1 cellular context compared by ENCODE assay signal in the genomic region with DNA sequence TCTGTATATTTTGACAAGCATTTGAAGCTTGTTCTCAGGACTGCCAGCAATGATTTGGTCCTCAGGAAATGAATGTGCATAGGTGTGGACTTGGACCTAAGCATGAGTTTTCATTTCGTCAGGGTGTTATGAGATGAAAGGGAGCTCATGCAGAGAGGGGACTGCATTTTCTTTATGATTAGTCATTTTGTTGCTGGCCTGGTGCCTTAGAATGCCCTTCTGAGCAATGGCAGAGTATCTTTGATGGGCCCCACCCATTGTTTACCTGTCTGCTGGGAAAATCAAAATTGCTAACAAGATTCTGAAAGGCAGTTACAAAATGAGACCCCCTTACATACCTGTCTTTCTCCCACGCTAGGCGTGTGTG.
TF ChIP-seq lines count a peak whose summit lies in the region.

No MANE protein-coding gene starts in this region.

TF ChIP-seq in SK-N-SH, 30 proteins besides CTCF, POLR2A, EP300 and RAD21 (continued from another document):
- TF ChIP-seq TAF1 (IDR thresholded peaks at IDR 0.05; ENCODE audit: borderline replicate concordance, low read depth, low read length): no peak
- TF ChIP-seq FOSL2 (IDR thresholded peaks at IDR 0.05; ENCODE audit: borderline replicate concordance, low read depth): no peak
- TF ChIP-seq, protein P1, sequence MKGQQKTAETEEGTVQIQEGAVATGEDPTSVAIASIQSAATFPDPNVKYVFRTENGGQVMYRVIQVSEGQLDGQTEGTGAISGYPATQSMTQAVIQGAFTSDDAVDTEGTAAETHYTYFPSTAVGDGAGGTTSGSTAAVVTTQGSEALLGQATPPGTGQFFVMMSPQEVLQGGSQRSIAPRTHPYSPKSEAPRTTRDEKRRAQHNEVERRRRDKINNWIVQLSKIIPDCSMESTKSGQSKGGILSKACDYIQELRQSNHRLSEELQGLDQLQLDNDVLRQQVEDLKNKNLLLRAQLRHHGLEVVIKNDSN (IDR thresholded peaks at IDR 0.05; ENCODE audit: borderline replicate concordance, low read depth): no peak
- TF ChIP-seq, protein P2, sequence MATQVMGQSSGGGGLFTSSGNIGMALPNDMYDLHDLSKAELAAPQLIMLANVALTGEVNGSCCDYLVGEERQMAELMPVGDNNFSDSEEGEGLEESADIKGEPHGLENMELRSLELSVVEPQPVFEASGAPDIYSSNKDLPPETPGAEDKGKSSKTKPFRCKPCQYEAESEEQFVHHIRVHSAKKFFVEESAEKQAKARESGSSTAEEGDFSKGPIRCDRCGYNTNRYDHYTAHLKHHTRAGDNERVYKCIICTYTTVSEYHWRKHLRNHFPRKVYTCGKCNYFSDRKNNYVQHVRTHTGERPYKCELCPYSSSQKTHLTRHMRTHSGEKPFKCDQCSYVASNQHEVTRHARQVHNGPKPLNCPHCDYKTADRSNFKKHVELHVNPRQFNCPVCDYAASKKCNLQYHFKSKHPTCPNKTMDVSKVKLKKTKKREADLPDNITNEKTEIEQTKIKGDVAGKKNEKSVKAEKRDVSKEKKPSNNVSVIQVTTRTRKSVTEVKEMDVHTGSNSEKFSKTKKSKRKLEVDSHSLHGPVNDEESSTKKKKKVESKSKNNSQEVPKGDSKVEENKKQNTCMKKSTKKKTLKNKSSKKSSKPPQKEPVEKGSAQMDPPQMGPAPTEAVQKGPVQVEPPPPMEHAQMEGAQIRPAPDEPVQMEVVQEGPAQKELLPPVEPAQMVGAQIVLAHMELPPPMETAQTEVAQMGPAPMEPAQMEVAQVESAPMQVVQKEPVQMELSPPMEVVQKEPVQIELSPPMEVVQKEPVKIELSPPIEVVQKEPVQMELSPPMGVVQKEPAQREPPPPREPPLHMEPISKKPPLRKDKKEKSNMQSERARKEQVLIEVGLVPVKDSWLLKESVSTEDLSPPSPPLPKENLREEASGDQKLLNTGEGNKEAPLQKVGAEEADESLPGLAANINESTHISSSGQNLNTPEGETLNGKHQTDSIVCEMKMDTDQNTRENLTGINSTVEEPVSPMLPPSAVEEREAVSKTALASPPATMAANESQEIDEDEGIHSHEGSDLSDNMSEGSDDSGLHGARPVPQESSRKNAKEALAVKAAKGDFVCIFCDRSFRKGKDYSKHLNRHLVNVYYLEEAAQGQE (IDR thresholded peaks at IDR 0.05; ENCODE audit: low read depth, low read length): no peak
